Comparison of ENCODE assay signal across 19 cellular contexts in genomic region chr12:1497161-1497560, GRCh38.
"Had no signal": no experiment of that assay in that cellular context is flagged by ENCODE, and none has a peak within 500 bp of the region (broad histone marks: within the 10 kb centered on the region; RNA-seq: fewer than 3 reads in every experiment).

No MANE protein-coding gene starts in this region.

- ATAC-seq: WTC11 had no signal

- H3K9me3 Mint-ChIP-seq: activated naive CD4-positive, alpha-beta T cell treated with anti-CD3 and anti-CD28 coated beads, Interleukin-2, amount 50 U/mL, for 24 hours; memory B cell had no signal

- H3K27me3 ChIP-seq: brain microvascular endothelial cell, gastroesophageal sphincter, heart left ventricle, sigmoid colon had no signal

- H3K4me1 ChIP-seq: spleen had no signal

- H3K4me3 ChIP-seq: spleen had no signal

- H3K4me3 Mint-ChIP-seq: activated naive CD4-positive, alpha-beta T cell treated with anti-CD3 and anti-CD28 coated beads, Interleukin-2, amount 50 U/mL, for 24 hours; memory B cell; WTC11 had no signal

- H3K4me1 Mint-ChIP-seq: activated naive CD4-positive, alpha-beta T cell treated with anti-CD3 and anti-CD28 coated beads, Interleukin-2, amount 50 U/mL, for 24 hours; memory B cell; WTC11 had no signal

- H3K36me3 ChIP-seq: brain microvascular endothelial cell had no signal

- H3K9me3 ChIP-seq: gastroesophageal sphincter, heart left ventricle, sigmoid colon, spleen had no signal

- DNase-seq: activated gamma-delta T cell treated with Interleukin-2 at 50 U/mL for 16 hours; activated T-cell treated with anti-CD3 and anti-CD28 coated beads, Interleukin-2, amount 50 U/mL, for 1 hour; brain microvascular endothelial cell; caudate nucleus; heart left ventricle; islet precursor cell; left cardiac atrium; occipital lobe; retina; sigmoid colon; spleen; stimulated activated CD4-positive, alpha-beta T cell treated with anti-CD3 and anti-CD28 coated beads, Interleukin-4, amount 100 ng/mL, for 1 hour; stimulated activated naive CD4-positive, alpha-beta T cell; T-helper 9 cell had no signal

- H3K27me3 Mint-ChIP-seq: activated naive CD4-positive, alpha-beta T cell treated with anti-CD3 and anti-CD28 coated beads, Interleukin-2, amount 50 U/mL, for 24 hours had no signal

- FAIRE-seq: colon had no signal

- H3K27ac ChIP-seq: brain microvascular endothelial cell, spleen had no signal

- H3K27ac Mint-ChIP-seq: activated naive CD4-positive, alpha-beta T cell treated with anti-CD3 and anti-CD28 coated beads, Interleukin-2, amount 50 U/mL, for 24 hours; memory B cell; WTC11 had no signal
